14 cellular contexts compared by ENCODE assay signal in the genomic region with DNA sequence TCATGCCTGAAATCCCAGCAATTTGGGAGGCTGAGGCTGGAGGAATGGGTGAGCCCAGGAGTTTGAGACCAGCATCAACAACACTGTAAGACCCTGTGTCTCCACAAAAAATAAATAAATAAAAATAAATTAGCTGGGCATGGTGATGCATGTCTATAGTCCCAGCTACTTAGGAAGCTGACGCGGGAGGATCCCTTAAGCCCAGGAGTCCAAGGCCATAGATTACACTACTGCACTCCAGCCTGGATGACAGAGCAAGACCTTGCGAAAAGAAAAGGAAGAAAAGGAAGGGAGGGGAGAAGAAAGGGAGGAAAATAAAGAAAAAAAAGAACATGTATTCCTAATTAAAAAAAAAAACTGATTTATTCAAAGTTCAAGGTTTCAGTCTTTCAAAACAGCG.
DNase-seq lines count a peak whose midpoint lies in the region; ATAC-seq and TF ChIP-seq lines count a peak whose summit lies in the region.
"Had no signal": no experiment of that assay in that cellular context is flagged by ENCODE, and none has a peak within 500 bp of the region (broad histone marks: within the 10 kb centered on the region; RNA-seq: fewer than 3 reads in every experiment).

No MANE protein-coding gene starts in this region.

- 71 to 84% (median 83%) methylated on average over 4 of the region's 4 CpGs for WGBS in spleen, 5 donors
- WGBS in body of pancreas, 2 donors: 96 to 97% methylated on average over 4 of the region's 4 CpGs

- intact Hi-C loops in CD4-positive, alpha-beta memory T cell (cut with micrococcal nuclease): no loop called here
- intact Hi-C loops in spleen (cut with DNase I; ENCODE audit: low total_unique reads) (loop anchor here (10.0 kb wide), 1 partner anchor 61 kb away; no protein-coding TSS in a partner anchor), body of pancreas (cut with DNase I) (no loop called here)

- H3K4me3 Mint-ChIP-seq in CD4-positive, alpha-beta memory T cell: no peak overlapping the region
- H3K4me3 Mint-ChIP-seq in T-helper 17 cell: no peak overlapping the region
- H3K4me3 Mint-ChIP-seq: CD4-positive, CD25-positive, alpha-beta regulatory T cell; IgD-negative memory B cell had no signal

- no peak for TF ChIP-seq POLR2A in spleen (IDR thresholded peaks at IDR 0.05)
- no peak for TF ChIP-seq POLR2A in body of pancreas (IDR thresholded peaks at IDR 0.05)

- H3K36me3 Mint-ChIP-seq in CD4-positive, alpha-beta memory T cell: peaks cover 39 to 41% of the 10 kb centered on the region in 2 donors
- H3K36me3 Mint-ChIP-seq in T-helper 17 cell (ENCODE audit: low read depth): peaks cover 4% of the 10 kb centered on the region

- H3K27me3 ChIP-seq in CD4-positive, alpha-beta memory T cell (ENCODE audit: insufficient read depth, low read length): no peaks in the 10 kb centered on the region
- no peaks in the 10 kb centered on the region for H3K27me3 ChIP-seq in spleen (replicated peaks in 1 of 7)
- no peaks in the 10 kb centered on the region for H3K27me3 ChIP-seq in body of pancreas
- H3K27me3 ChIP-seq: BLaER1 treated with 17β-estradiol and CSF1 and Interleukin-3, amounts not matched to agents 10 nM and 100 nM had no signal

- DNase-seq in CD4-positive, alpha-beta memory T cell: no peak
- DNase-seq in T-helper 17 cell (no peak), fibroblast of gingiva (ENCODE audit: low read depth) (peak; percentile 14), spleen (no peak), NAMALWA (ENCODE audit: low spot score) (no peak), body of pancreas (no peak), GDM1 (lab: John Stamatoyannopoulos, UW) (no peak)
- DNase-seq: ACHN; CD4-positive, CD25-positive, alpha-beta regulatory T cell; DMS79; GOT3 had no signal

- peak overlapping the region in 4 of 7 donors; percentile 13 to 75 (median 46) for H3K27ac Mint-ChIP-seq in CD4-positive, alpha-beta memory T cell
- H3K27ac Mint-ChIP-seq in T-helper 17 cell: peak overlapping the region; percentile 74
- H3K27ac Mint-ChIP-seq: IgD-negative memory B cell had no signal

- TF ChIP-seq CTCF in spleen (IDR thresholded peaks at IDR 0.05 in 8 of 11, conservative IDR thresholded peaks at IDR 0.05 in 3 of 11) (no peak), body of pancreas (IDR thresholded peaks at IDR 0.05) (no peak)

- POLR2A ChIA-PET in CD4-positive, alpha-beta memory T cell (lab: Charles Lee; ENCODE audit: partially characterized antibody): interaction anchor here (1.1 to 5.0 kb wide), 2 partner anchors 7 to 9 kb away, joined by 5 to 19 read pairs; no protein-coding TSS in a partner anchor

- H3K27ac ChIP-seq in CD4-positive, alpha-beta memory T cell (ENCODE audit: low read depth, low read length): no peak overlapping the region
- peak overlapping the region in 5 of 8 donors; percentile 4 to 44 (median 19) for H3K27ac ChIP-seq in spleen
- H3K27ac ChIP-seq in body of pancreas: no peak overlapping the region
- H3K27ac ChIP-seq: BLaER1 treated with 17β-estradiol and CSF1 and Interleukin-3, amounts not matched to agents 10 nM and 100 nM had no signal

- CTCF ChIA-PET in CD4-positive, alpha-beta memory T cell (lab: Charles Lee; ENCODE audit: partially characterized antibody): no interaction called here

- no peaks in the 10 kb centered on the region for H3K9me3 ChIP-seq in CD4-positive, alpha-beta memory T cell (ENCODE audit: control insufficient read depth in 1 of 2, low read length in 2 of 2)
- H3K9me3 ChIP-seq in T-helper 17 cell (ENCODE audit: control insufficient read depth, low read length, poor library complexity, severe bottlenecking): no peaks in the 10 kb centered on the region
- no peaks in the 10 kb centered on the region for H3K9me3 ChIP-seq in spleen
- H3K9me3 ChIP-seq in body of pancreas: no peaks in the 10 kb centered on the region
- H3K9me3 ChIP-seq: BLaER1 treated with 17β-estradiol and CSF1 and Interleukin-3, amounts not matched to agents 10 nM and 100 nM; HAP-1 had no signal

- peaks cover 34 to 48% (median 36%) of the 10 kb centered on the region in 4 donors for H3K4me1 Mint-ChIP-seq in CD4-positive, alpha-beta memory T cell
- H3K4me1 Mint-ChIP-seq in T-helper 17 cell: peaks cover 24% of the 10 kb centered on the region

- no peak overlapping the region for H3K4me3 ChIP-seq in CD4-positive, alpha-beta memory T cell (ENCODE audit: low read length in 2 of 2)
- no peak overlapping the region for H3K4me3 ChIP-seq in spleen
- no peak overlapping the region for H3K4me3 ChIP-seq in body of pancreas
- H3K4me3 ChIP-seq: BLaER1 treated with 17β-estradiol and CSF1 and Interleukin-3, amounts not matched to agents 10 nM and 100 nM; HAP-1 had no signal

- peaks cover 13% of the 10 kb centered on the region for H3K4me1 ChIP-seq in CD4-positive, alpha-beta memory T cell (ENCODE audit: insufficient read depth, low read length)
- H3K4me1 ChIP-seq in spleen: peaks cover 0 to 54% (median 14%) of the 10 kb centered on the region in 6 donors
- peaks cover 3% of the 10 kb centered on the region for H3K4me1 ChIP-seq in body of pancreas
- H3K4me1 ChIP-seq: HAP-1 had no signal

- ATAC-seq in T-helper 17 cell (no peak), body of pancreas (no peak)

- H3K9me3 Mint-ChIP-seq in CD4-positive, alpha-beta memory T cell: no peaks in the 10 kb centered on the region
- H3K9me3 Mint-ChIP-seq: CD4-positive, CD25-positive, alpha-beta regulatory T cell; IgD-negative memory B cell had no signal

- H3K27me3 Mint-ChIP-seq in CD4-positive, alpha-beta memory T cell: no peaks in the 10 kb centered on the region
- H3K27me3 Mint-ChIP-seq in T-helper 17 cell: no peaks in the 10 kb centered on the region
- H3K27me3 Mint-ChIP-seq: CD4-positive, CD25-positive, alpha-beta regulatory T cell; IgD-negative memory B cell had no signal

- H3K36me3 ChIP-seq in CD4-positive, alpha-beta memory T cell (ENCODE audit: insufficient read depth, low read length): peaks cover 4% of the 10 kb centered on the region
- H3K36me3 ChIP-seq in spleen (peaks cover 0 to 64% (median 24%) of the 10 kb centered on the region in 6 donors), body of pancreas (replicated peaks in 1 of 2; ENCODE audit: insufficient read depth in 1 of 2, low read depth in 2 of 2) (peaks cover 0 to 7% of the 10 kb centered on the region in 2 donors)

Comparison
In these comparisons a context has a peak if more than half of its experiments do, and no peak if none do; other contexts are left out.
1. H3K27ac ChIP-seq: peak in spleen (5 of 8); none in CD4-positive, alpha-beta memory T cell (single experiment) and body of pancreas (0 of 4).